Comparison of ENCODE assay signal across 10 cellular contexts in genomic region chr1:170145691-170146676, GRCh38. TPM values are rescaled to one million over a fixed set of nuclear protein-coding genes. Genes with fewer than 3 reads are reported as not detected.
DNase-seq lines count a peak whose midpoint lies in the region; ATAC-seq and TF ChIP-seq lines count a peak whose summit lies in the region.
"Had no signal": no experiment of that assay in that cellular context is flagged by ENCODE, and none has a peak within 500 bp of the region (broad histone marks: within the 10 kb centered on the region; RNA-seq: fewer than 3 reads in every experiment).

Gene NTMT2 (plus strand): TSS chr1:170145959. CDS start chr1:170146108, 149 bp downstream.

- peaks cover 3 to 14% (median 4%) of the 10 kb centered on the region in 5 experiments for H3K9me3 Mint-ChIP-seq in brain
- H3K9me3 Mint-ChIP-seq in naive thymus-derived CD4-positive, alpha-beta T cell = peaks cover 3 to 12% (median 5%) of the 10 kb centered on the region in 11 donors

- H3K27me3 ChIP-seq in naive thymus-derived CD4-positive, alpha-beta T cell (ENCODE audit: control insufficient read depth in 2 of 2, insufficient read depth in 2 of 2, low read length in 2 of 2) = no peaks in the 10 kb centered on the region

- peak within 1 kb of the TSS; percentile 21 to 78 (median 64) for H3K4me3 Mint-ChIP-seq in brain
- H3K4me3 Mint-ChIP-seq in naive thymus-derived CD4-positive, alpha-beta T cell = peak within 1 kb of the TSS in 4 of 10 donors; percentile 19 to 51 (median 43)

- DNase-seq in NCI-H2081 treated with DMSO at 0.1 percent for 48 hours (lab: John Stamatoyannopoulos, UW) (peak; percentile 33), myocyte (ENCODE audit: low read depth) (peak; percentile 41), AG08396 (ENCODE audit: low spot score) (no peak), GF-D8 (lab: John Stamatoyannopoulos, UW) (no peak)
- DNase-seq in naive thymus-derived CD4-positive, alpha-beta T cell = no peak
- DNase-seq: central memory CD4-positive, alpha-beta T cell had no signal

- no peaks in the 10 kb centered on the region for H3K27me3 Mint-ChIP-seq in brain
- H3K27me3 Mint-ChIP-seq in naive thymus-derived CD4-positive, alpha-beta T cell = peaks cover 0 to 55% (median 3%) of the 10 kb centered on the region in 5 donors

- H3K36me3 Mint-ChIP-seq in brain = no peaks in the 10 kb centered on the region
- H3K36me3 Mint-ChIP-seq in naive thymus-derived CD4-positive, alpha-beta T cell = peaks cover 0 to 7% (median 0%) of the 10 kb centered on the region in 5 donors

- H3K9me3 ChIP-seq in HEK293 (ENCODE audit: control insufficient read depth, insufficient read depth, low read depth, low read length) = no peaks in the 10 kb centered on the region
- H3K9me3 ChIP-seq in naive thymus-derived CD4-positive, alpha-beta T cell (ENCODE audit: control insufficient read depth in 2 of 3, low read length in 3 of 3) = no peaks in the 10 kb centered on the region

- H3K4me3 ChIP-seq in HEK293 (ENCODE audit: low read depth, low read length) = peak within 1 kb of the TSS; percentile 1
- H3K4me3 ChIP-seq in naive thymus-derived CD4-positive, alpha-beta T cell (ENCODE audit: low read length) = no peak within 1 kb of the TSS

- intact Hi-C loops in naive thymus-derived CD4-positive, alpha-beta T cell (cut with micrococcal nuclease) = no loop called here

- ATAC-seq in HG03571 (IDR thresholded peaks at IDR 0.05; ENCODE audit: unreplicated experiment) = no peak
- no peak for ATAC-seq in naive thymus-derived CD4-positive, alpha-beta T cell

- peaks cover 11% of the 10 kb centered on the region; the same call in 1 of the 2 replicates for H3K4me1 ChIP-seq in HEK293 (ENCODE audit: control insufficient read depth, insufficient read depth, low read length)
- no peaks in the 10 kb centered on the region for H3K4me1 ChIP-seq in naive thymus-derived CD4-positive, alpha-beta T cell (ENCODE audit: control insufficient read depth in 2 of 2, insufficient read depth in 2 of 2, low read length in 2 of 2)

- peak within 1 kb of the TSS in 4 of 5 experiments; percentile 39 to 94 (median 73) for H3K27ac Mint-ChIP-seq in brain
- peak within 1 kb of the TSS in 2 of 9 donors; percentile 14 to 62 for H3K27ac Mint-ChIP-seq in naive thymus-derived CD4-positive, alpha-beta T cell

- peaks cover 37% of the 10 kb centered on the region for H3K4me1 Mint-ChIP-seq in brain
- peaks cover 0 to 23% (median 16%) of the 10 kb centered on the region in 7 donors for H3K4me1 Mint-ChIP-seq in naive thymus-derived CD4-positive, alpha-beta T cell

- no peaks in the 10 kb centered on the region for H3K36me3 ChIP-seq in HEK293 (ENCODE audit: control insufficient read depth in 2 of 2, insufficient read depth in 1 of 2, low read length in 2 of 2)
- no peaks in the 10 kb centered on the region for H3K36me3 ChIP-seq in naive thymus-derived CD4-positive, alpha-beta T cell (ENCODE audit: control insufficient read depth in 2 of 3, insufficient read depth in 3 of 3, low read length in 3 of 3)

- peak within 1 kb of the TSS; percentile 43; the same call in 1 of the 2 replicates for H3K27ac ChIP-seq in HEK293 (ENCODE audit: extremely low read depth, low read depth, low read length)
- no peak within 1 kb of the TSS for H3K27ac ChIP-seq in naive thymus-derived CD4-positive, alpha-beta T cell (ENCODE audit: low read depth, low read length)
- H3K27ac ChIP-seq: KMS-11 had no signal

- CTCF ChIA-PET in HEK293 (lab: Yijun Ruan, JAX) = interaction anchor here (1.3 kb wide), 1 partner anchor 11 kb away, joined by 5 read pairs; no protein-coding TSS in a partner anchor
- CTCF ChIA-PET in naive thymus-derived CD4-positive, alpha-beta T cell (lab: Charles Lee) = no interaction called here

- POLR2A ChIA-PET in HEK293 (lab: Yijun Ruan, JAX) = no interaction called here
- POLR2A ChIA-PET in naive thymus-derived CD4-positive, alpha-beta T cell (lab: Charles Lee) = no interaction called here

- TF ChIP-seq CTCF in HEK293 (tag by site-specific recombination; IDR thresholded peaks at IDR 0.05) = no peak
- TF ChIP-seq CTCF in brain (conservative IDR thresholded peaks at IDR 0.05) = no peak

TF ChIP-seq in HEK293, 187 proteins besides CTCF, POLR2A, EP300 and RAD21 (continues in another document):
- TF ChIP-seq ZNF521 (tag by site-specific recombination; IDR thresholded peaks at IDR 0.05) = no peak
- no peak for TF ChIP-seq ZBTB8A (tag by site-specific recombination; IDR thresholded peaks at IDR 0.05)
- TF ChIP-seq ZBTB21 (tag by site-specific recombination; IDR thresholded peaks at IDR 0.05) = peak; percentile 75
- no peak for TF ChIP-seq ZNF391 (tag by site-specific recombination; IDR thresholded peaks at IDR 0.05; ENCODE audit: borderline replicate concordance, low read depth)
- no peak for TF ChIP-seq HOXD13 (CRISPR knock-in tag; IDR thresholded peaks at IDR 0.05; ENCODE audit: borderline replicate concordance)
- 0 out of 2 replicates have a peak, but pooled peaks have one; percentile 39 for TF ChIP-seq ZNF600 (tag by site-specific recombination; IDR thresholded peaks at IDR 0.05)
- TF ChIP-seq ZIC2 (tag by site-specific recombination; IDR thresholded peaks at IDR 0.05) = peak; percentile 85
- TF ChIP-seq ZNF239 (tag by site-specific recombination; IDR thresholded peaks at IDR 0.05) = no peak
- TF ChIP-seq ZNF580 (tag by site-specific recombination; IDR thresholded peaks at IDR 0.05) = no peak
- peak; percentile 46 for TF ChIP-seq PRDM6 (tag by site-specific recombination; IDR thresholded peaks at IDR 0.05)
- no peak for TF ChIP-seq GLI4 (tag by site-specific recombination; IDR thresholded peaks at IDR 0.05)
- TF ChIP-seq PBX3 (CRISPR knock-in tag; IDR thresholded peaks at IDR 0.05) = no peak
- TF ChIP-seq ZNF596 (tag by site-specific recombination; IDR thresholded peaks at IDR 0.05) = no peak
- no peak for TF ChIP-seq ZNF473 (tag by site-specific recombination; IDR thresholded peaks at IDR 0.05)
- TF ChIP-seq SCRT1 (tag by site-specific recombination; IDR thresholded peaks at IDR 0.05; ENCODE audit: borderline replicate concordance) = no peak
- TF ChIP-seq ZNF843 (tag by site-specific recombination; IDR thresholded peaks at IDR 0.05) = no peak
- no peak for TF ChIP-seq ZNF701 (tag by site-specific recombination; IDR thresholded peaks at IDR 0.05)
- TF ChIP-seq ZBTB17 (tag by site-specific recombination; IDR thresholded peaks at IDR 0.05) = 0 out of 2 replicates have a peak, but pooled peaks have one; percentile 16
- peak; percentile 90 for TF ChIP-seq PRDM10 (tag by site-specific recombination; IDR thresholded peaks at IDR 0.05)

RNA-seq across cellular contexts. Expression of gene NTMT2, which starts in this region (rescaled TPM):
- 0.59 TPM for polyA plus RNA-seq in brain (ENCODE audit: insufficient read depth, low read depth, low replicate concordance)
- total RNA-seq in myocyte = not detected in 2 replicates
- polyA plus RNA-seq in myocyte (2012) = 0.15 TPM
- total RNA-seq in naive thymus-derived CD4-positive, alpha-beta T cell = not detected
- polyA plus RNA-seq in naive thymus-derived CD4-positive, alpha-beta T cell = not detected

Comparison
In these comparisons a context has a peak if more than half of its experiments do, and no peak if none do; other contexts are left out.
1. Peak in DNase-seq in myocyte; RNA of the gene not detected or under 1 TPM.